ENCODE assay signal across 1 cellular context in the genomic region with DNA sequence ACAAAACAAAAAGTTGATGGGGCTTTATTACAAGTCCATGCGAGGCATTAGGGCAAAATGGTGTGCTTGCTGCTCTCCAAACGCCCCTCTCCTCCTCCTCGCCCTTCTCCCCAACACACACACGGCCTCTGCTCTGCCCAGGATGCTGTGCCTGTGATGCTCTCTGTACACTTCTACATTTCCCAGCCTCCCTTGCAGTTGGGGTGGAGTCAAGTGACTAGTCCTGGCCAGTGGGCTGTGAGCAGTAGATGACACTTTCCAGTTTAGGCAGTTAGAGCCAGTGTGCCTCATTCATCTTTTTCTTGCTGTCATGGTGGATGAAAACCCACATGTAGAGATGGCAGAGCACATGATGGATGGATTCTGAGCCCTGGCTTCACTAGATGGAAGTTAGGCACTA.
TF ChIP-seq lines count a peak whose summit lies in the region.

No MANE protein-coding gene starts in this region.

TF ChIP-seq in HepG2, 621 proteins besides CTCF, POLR2A, EP300 and RAD21 (continued from another document):
- TF ChIP-seq THAP11 (CRISPR knock-in tag; IDR thresholded peaks at IDR 0.05): no peak
- no peak for TF ChIP-seq RFX1 (IDR thresholded peaks at IDR 0.05)
- TF ChIP-seq, protein P1, sequence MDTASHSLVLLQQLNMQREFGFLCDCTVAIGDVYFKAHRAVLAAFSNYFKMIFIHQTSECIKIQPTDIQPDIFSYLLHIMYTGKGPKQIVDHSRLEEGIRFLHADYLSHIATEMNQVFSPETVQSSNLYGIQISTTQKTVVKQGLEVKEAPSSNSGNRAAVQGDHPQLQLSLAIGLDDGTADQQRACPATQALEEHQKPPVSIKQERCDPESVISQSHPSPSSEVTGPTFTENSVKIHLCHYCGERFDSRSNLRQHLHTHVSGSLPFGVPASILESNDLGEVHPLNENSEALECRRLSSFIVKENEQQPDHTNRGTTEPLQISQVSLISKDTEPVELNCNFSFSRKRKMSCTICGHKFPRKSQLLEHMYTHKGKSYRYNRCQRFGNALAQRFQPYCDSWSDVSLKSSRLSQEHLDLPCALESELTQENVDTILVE (CRISPR knock-in tag; IDR thresholded peaks at IDR 0.05): no peak
TF ChIP-seq in HepG2: peak in this region for 1.
